17 cellular contexts compared by ENCODE assay signal in the genomic region with DNA sequence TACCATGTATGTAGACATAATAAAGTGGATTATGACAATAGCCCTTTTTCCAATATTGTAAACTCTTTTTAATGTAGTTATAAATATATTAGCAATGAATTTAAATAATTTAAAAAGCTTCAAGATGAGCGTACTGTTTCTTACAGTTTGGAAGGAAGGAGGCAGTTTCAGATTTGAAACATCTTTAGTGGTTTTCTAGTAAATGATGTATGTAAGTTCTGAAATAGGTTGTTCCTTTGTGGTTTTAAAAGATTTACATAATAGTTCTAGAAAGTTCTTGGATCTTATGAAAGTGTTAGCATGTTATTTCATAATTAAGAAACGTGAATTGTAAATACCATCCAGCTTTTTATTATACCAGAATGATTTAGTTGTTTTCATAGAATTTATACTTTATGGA. TPM values are rescaled to one million over a fixed set of nuclear protein-coding genes. Genes with fewer than 3 reads are reported as not detected.
A peak's percentile ranks its signal among the peaks of the same experiment; 100 is the strongest.
DNase-seq lines count a peak whose midpoint lies in the region; ATAC-seq and TF ChIP-seq lines count a peak whose summit lies in the region.
"Had no signal": no experiment of that assay in that cellular context is flagged by ENCODE, and none has a peak within 500 bp of the region (broad histone marks: within the 10 kb centered on the region; RNA-seq: fewer than 3 reads in every experiment).

No MANE protein-coding gene starts in this region.

- H3K4me3 ChIP-seq in prostate gland, result no peak overlapping the region
- H3K4me3 ChIP-seq: right lobe of liver had no signal

- no peaks in the 10 kb centered on the region for H3K9me3 Mint-ChIP-seq in activated T-cell treated with anti-CD3 and anti-CD28 coated beads, Interleukin-2, amount 50 U/mL, for 4 hours
- H3K9me3 Mint-ChIP-seq: nephron progenitor cell; stimulated activated effector memory CD8-positive, alpha-beta T cell treated with anti-CD3 and anti-CD28 coated beads, Interleukin-12 subunit alpha, Interleukin-12 subunit beta, amount 100 ng/mL, for 72 hours had no signal

- intact Hi-C loops in prostate gland (cut with DNase I), result no loop called here

- peaks cover 0 to 4% of the 10 kb centered on the region in 2 donors for H3K36me3 ChIP-seq in prostate gland

- no peak overlapping the region for H3K4me3 Mint-ChIP-seq in activated T-cell treated with anti-CD3 and anti-CD28 coated beads, Interleukin-2, amount 50 U/mL, for 4 hours
- H3K4me3 Mint-ChIP-seq: nephron progenitor cell; stimulated activated effector memory CD8-positive, alpha-beta T cell treated with anti-CD3 and anti-CD28 coated beads, Interleukin-12 subunit alpha, Interleukin-12 subunit beta, amount 100 ng/mL, for 72 hours had no signal

- 87% methylated on average over 2 of the region's 2 CpGs for WGBS in prostate gland

- peak; percentile 58 for ATAC-seq in GM18519 (IDR thresholded peaks at IDR 0.05; ENCODE audit: low FRiP score, unreplicated experiment)
- peak; percentile 55 for ATAC-seq in GM19468 (IDR thresholded peaks at IDR 0.05; ENCODE audit: extremely low read depth, unreplicated experiment)
- ATAC-seq in HG02885 (IDR thresholded peaks at IDR 0.05; ENCODE audit: poor library complexity, unreplicated experiment), result peak; percentile 59
- no peak for ATAC-seq in activated T-cell treated with anti-CD3 and anti-CD28 coated beads, Interleukin-2, amount 50 U/mL, for 4 hours
- ATAC-seq: right lobe of liver had no signal

- no peaks in the 10 kb centered on the region for H3K4me1 Mint-ChIP-seq in activated T-cell treated with anti-CD3 and anti-CD28 coated beads, Interleukin-2, amount 50 U/mL, for 4 hours (ENCODE audit: low read depth)
- H3K4me1 Mint-ChIP-seq: nephron progenitor cell; stimulated activated effector memory CD8-positive, alpha-beta T cell treated with anti-CD3 and anti-CD28 coated beads, Interleukin-12 subunit alpha, Interleukin-12 subunit beta, amount 100 ng/mL, for 72 hours had no signal

- DNase-seq in MV-4-11 (lab: John Stamatoyannopoulos, UW), result peak; percentile 36
- no peak for DNase-seq in prostate gland (ENCODE audit: low spot score)
- DNase-seq in NAMALWA (ENCODE audit: low spot score), result no peak
- DNase-seq in activated T-cell treated with anti-CD3 and anti-CD28 coated beads, Interleukin-2, amount 50 U/mL, for 4 hours, result no peak
- no peak for DNase-seq in DMS114 treated with DMSO at 0.1 percent for 48 hours (lab: John Stamatoyannopoulos, UW; ENCODE audit: unreplicated experiment)
- DNase-seq: activated gamma-delta T cell; C1 segment of cervical spinal cord; NCI-H1694; NCI-H526 treated with DMSO at 0.1 percent for 48 hours; nephron progenitor cell; right lobe of liver; stimulated activated CD4-positive, alpha-beta T cell treated with anti-CD3 and anti-CD28 coated beads, Interleukin-4, amount 100 ng/mL, for 24 hours had no signal

- no peak overlapping the region for H3K27ac ChIP-seq in prostate gland
- H3K27ac ChIP-seq: right lobe of liver, RWPE1 had no signal

- H3K27me3 ChIP-seq in prostate gland (replicated peaks; ENCODE audit: insufficient read depth), result no peaks in the 10 kb centered on the region
- H3K27me3 ChIP-seq: right lobe of liver had no signal

- TF ChIP-seq CTCF in prostate gland (IDR thresholded peaks at IDR 0.05), result no peak

- no peaks in the 10 kb centered on the region for H3K4me1 ChIP-seq in prostate gland (replicated peaks)
- H3K4me1 ChIP-seq: right lobe of liver had no signal

- H3K9me3 ChIP-seq in prostate gland, result no peaks in the 10 kb centered on the region
- H3K9me3 ChIP-seq: right lobe of liver had no signal

- no peaks in the 10 kb centered on the region for H3K27me3 Mint-ChIP-seq in activated T-cell treated with anti-CD3 and anti-CD28 coated beads, Interleukin-2, amount 50 U/mL, for 4 hours (ENCODE audit: low read depth)

- no peak for TF ChIP-seq POLR2A in prostate gland (IDR thresholded peaks at IDR 0.05)

- peaks cover 23% of the 10 kb centered on the region for H3K36me3 Mint-ChIP-seq in activated T-cell treated with anti-CD3 and anti-CD28 coated beads, Interleukin-2, amount 50 U/mL, for 4 hours (ENCODE audit: insufficient read depth)

RNA-seq across cellular contexts. Expression of gene DNAJC19, which starts 16.0 kb away (rescaled TPM):
- 10 to 100 TPM; 38.1 to 46.0 TPM for total RNA-seq in prostate gland
- 10 to 100 TPM; 65.3 to 82.5 (median 69.6) TPM for total RNA-seq in activated T-cell treated with anti-CD3 and anti-CD28 coated beads, Interleukin-2, amount 50 U/mL, for 4 hours

Comparison
In these comparisons a context has a peak if more than half of its experiments do, and no peak if none do; other contexts are left out.
1. ATAC-seq: peak in GM18519 (single experiment), GM19468 (single experiment) and HG02885 (single experiment); none in activated T-cell treated with anti-CD3 and anti-CD28 coated beads, Interleukin-2, amount 50 U/mL, for 4 hours (0 of 2).